ENCODE assay signal across 20 cellular contexts in the genomic region with DNA sequence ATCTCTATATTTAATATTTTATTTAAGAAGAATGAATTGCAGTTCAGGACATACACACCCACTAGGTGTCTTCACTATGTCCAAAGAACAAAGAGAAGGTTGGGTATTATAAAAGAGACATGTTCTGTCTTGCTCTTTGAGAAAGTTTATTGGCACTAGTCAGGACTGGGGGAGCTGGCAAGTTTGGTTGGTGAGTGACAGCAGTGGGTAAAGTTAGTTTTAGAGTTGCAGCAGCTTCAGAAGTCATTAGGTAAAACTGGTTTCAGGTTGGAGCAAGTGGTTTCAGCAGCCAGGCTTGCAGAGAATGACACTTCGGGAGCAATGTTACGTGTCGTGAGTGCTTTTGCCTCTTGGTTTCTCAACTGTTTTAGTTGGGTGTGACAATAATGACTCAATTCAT.
"Had no signal": no experiment of that assay in that cellular context is flagged by ENCODE, and none has a peak within 500 bp of the region (broad histone marks: within the 10 kb centered on the region; RNA-seq: fewer than 3 reads in every experiment).

No MANE protein-coding gene starts in this region.

- H3K27me3 ChIP-seq: Peyer's patch had no signal

- ATAC-seq: activated CD8-positive, alpha-beta T cell treated with anti-CD3 and anti-CD28 coated beads, Interleukin-2, amount 10 ng/mL, durations not matched to agents 7 days and 5 days; T-helper 17 cell; WTC11 had no signal

- H3K27ac ChIP-seq: Peyer's patch had no signal

- H3K4me1 ChIP-seq: Peyer's patch had no signal

- H3K9me3 Mint-ChIP-seq: activated naive CD8-positive, alpha-beta T cell treated with anti-CD3 and anti-CD28 coated beads, Interleukin-2, amount 10 ng/mL, durations not matched to agents 7 days and 5 days had no signal

- H3K27ac Mint-ChIP-seq: activated CD8-positive, alpha-beta T cell treated with anti-CD3 and anti-CD28 coated beads, Interleukin-2, amount 10 ng/mL, durations not matched to agents 7 days and 5 days; activated naive CD8-positive, alpha-beta T cell treated with anti-CD3 and anti-CD28 coated beads, Interleukin-2, amount 10 ng/mL, durations not matched to agents 7 days and 5 days; T-helper 17 cell; WTC11 had no signal

- H3K4me3 Mint-ChIP-seq: activated CD8-positive, alpha-beta T cell treated with anti-CD3 and anti-CD28 coated beads, Interleukin-2, amount 10 ng/mL, durations not matched to agents 7 days and 5 days; activated naive CD8-positive, alpha-beta T cell treated with anti-CD3 and anti-CD28 coated beads, Interleukin-2, amount 10 ng/mL, durations not matched to agents 7 days and 5 days; T-helper 17 cell; WTC11 had no signal

- H3K4me1 Mint-ChIP-seq: activated naive CD8-positive, alpha-beta T cell treated with anti-CD3 and anti-CD28 coated beads, Interleukin-2, amount 10 ng/mL, durations not matched to agents 7 days and 5 days had no signal

- H3K4me3 ChIP-seq: Peyer's patch had no signal

- DNase-seq: activated CD4-positive, alpha-beta T cell treated with anti-CD3 and anti-CD28 coated beads for 48 hours; activated CD4-positive, alpha-beta T cell treated with anti-CD3 and anti-CD28 coated beads, Interleukin-2, amount 50 U/mL, for 4 hours; activated CD4-positive, CD25-positive, alpha-beta regulatory T cell treated with anti-CD3 and anti-CD28 coated beads, Interleukin-2, amount 50 U/mL, for 72 hours; activated CD8-positive, alpha-beta memory T cell treated with anti-CD3 and anti-CD28 coated beads, Interleukin-2, amount 50 U/mL, for 48 hours; activated CD8-positive, alpha-beta T cell treated with anti-CD3 and anti-CD28 coated beads, Interleukin-2, amount 10 ng/mL, durations not matched to agents 7 days and 5 days; activated naive CD4-positive, alpha-beta T cell treated with anti-CD3 and anti-CD28 coated beads, Interleukin-2, amount 50 U/mL, for 16 hours; activated naive CD8-positive, alpha-beta T cell treated with anti-CD3 and anti-CD28 coated beads, Interleukin-2, amount 10 ng/mL, durations not matched to agents 7 days and 5 days; activated T-cell treated with anti-CD3 and anti-CD28 coated beads, Interleukin-2, amount 50 U/mL, for 1 hour; aorta; NCI-H1105 treated with DMSO at 0.1 percent for 48 hours; NCI-H1436 treated with DMSO at 0.1 percent for 48 hours; NCI-H187; NCI-H2081; NCI-H510A treated with DMSO at 0.1 percent for 48 hours; NCI-H69; Peyer's patch; SHP77 treated with DMSO at 0.1 percent for 48 hours; T-helper 17 cell; T-helper 9 cell had no signal

- H3K36me3 Mint-ChIP-seq: activated naive CD8-positive, alpha-beta T cell treated with anti-CD3 and anti-CD28 coated beads, Interleukin-2, amount 10 ng/mL, durations not matched to agents 7 days and 5 days had no signal
